Comparison of ENCODE assay signal across 6 cellular contexts in the genomic region with DNA sequence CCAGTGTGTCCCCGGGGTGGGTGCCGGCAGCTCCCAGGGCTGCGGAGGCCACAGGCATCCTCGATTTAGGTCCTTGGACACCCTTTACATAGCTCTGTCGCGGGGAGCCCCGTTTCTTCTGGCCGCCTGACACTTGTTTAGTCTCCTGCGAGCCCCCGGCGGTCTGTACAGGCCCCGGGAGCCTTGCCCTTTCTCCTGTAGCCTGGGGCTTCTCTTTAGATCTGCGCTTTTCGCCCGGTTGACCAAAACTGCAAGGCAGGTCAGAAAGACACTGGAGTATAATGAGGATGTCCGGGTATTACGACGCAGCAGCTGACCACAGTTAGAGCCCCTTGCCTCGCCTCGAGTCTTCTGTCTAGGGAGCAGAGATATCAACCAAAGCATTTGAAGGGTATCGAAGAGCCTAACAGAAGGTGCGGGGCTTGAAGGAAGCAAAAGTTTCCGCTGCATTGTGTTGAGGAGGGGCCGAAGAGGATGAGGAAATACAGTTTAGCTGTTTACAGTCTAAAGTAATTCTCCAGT. TPM values are rescaled to one million over a fixed set of nuclear protein-coding genes. Genes with fewer than 3 reads are reported as not detected.
DNase-seq lines count a peak whose midpoint lies in the region; ATAC-seq lines count a peak whose summit lies in the region.

No MANE protein-coding gene starts in this region.

- H3K36me3 ChIP-seq in ACC112 (ENCODE audit: insufficient read depth, low read length), result peaks cover 4% of the 10 kb centered on the region

- peaks cover 47% of the 10 kb centered on the region for H3K36me3 Mint-ChIP-seq in activated T-helper 17 cell treated with anti-CD3 and anti-CD28 coated beads, Interleukin-2, amount 50 U/mL, for 72 hours (ENCODE audit: low read depth)
- H3K36me3 Mint-ChIP-seq in memory B cell, result peaks cover 17% of the 10 kb centered on the region

- peak overlapping the region; percentile 68 for H2AFZ ChIP-seq in ACC112 (ENCODE audit: low read length, unreplicated experiment)

- H3K9me3 Mint-ChIP-seq in activated T-helper 17 cell treated with anti-CD3 and anti-CD28 coated beads, Interleukin-2, amount 50 U/mL, for 72 hours, result no peaks in the 10 kb centered on the region
- H3K9me3 Mint-ChIP-seq in memory B cell, result no peaks in the 10 kb centered on the region

- peak overlapping the region; percentile 91 for H3K4me3 Mint-ChIP-seq in activated T-helper 17 cell treated with anti-CD3 and anti-CD28 coated beads, Interleukin-2, amount 50 U/mL, for 72 hours
- H3K4me3 Mint-ChIP-seq in memory B cell, result peak overlapping the region; percentile 90

- H3K4me1 Mint-ChIP-seq in activated T-helper 17 cell treated with anti-CD3 and anti-CD28 coated beads, Interleukin-2, amount 50 U/mL, for 72 hours, result peaks cover 35% of the 10 kb centered on the region
- H3K4me1 Mint-ChIP-seq in memory B cell, result peaks cover 29% of the 10 kb centered on the region

- H3K4me1 ChIP-seq in ACC112 (ENCODE audit: control insufficient read depth, insufficient read depth, low read length, unreplicated experiment), result peaks cover 39% of the 10 kb centered on the region

- peak overlapping the region; percentile 96 for H3K4me3 ChIP-seq in ACC112 (ENCODE audit: low read depth, low read length)

- H3K27me3 ChIP-seq in ACC112 (ENCODE audit: insufficient read depth, low read length), result no peaks in the 10 kb centered on the region

- H3K79me2 ChIP-seq in ACC112 (ENCODE audit: control insufficient read depth, insufficient read depth, low read length, unreplicated experiment), result peaks cover 64% of the 10 kb centered on the region

- peak overlapping the region; percentile 87 for H3K27ac Mint-ChIP-seq in activated T-helper 17 cell treated with anti-CD3 and anti-CD28 coated beads, Interleukin-2, amount 50 U/mL, for 72 hours
- peak overlapping the region; percentile 93 for H3K27ac Mint-ChIP-seq in memory B cell

- peak; percentile 37 for ATAC-seq in GM21723 (IDR thresholded peaks at IDR 0.05; ENCODE audit: unreplicated experiment)
- ATAC-seq in activated T-helper 17 cell treated with anti-CD3 and anti-CD28 coated beads, Interleukin-2, amount 50 U/mL, for 72 hours (replicated peaks), result no peak
- ATAC-seq in memory B cell (ENCODE audit: low read depth), result no peak
- no peak for ATAC-seq in GM21360 (IDR thresholded peaks at IDR 0.05; ENCODE audit: unreplicated experiment)

- no peaks in the 10 kb centered on the region for H3K27me3 Mint-ChIP-seq in activated T-helper 17 cell treated with anti-CD3 and anti-CD28 coated beads, Interleukin-2, amount 50 U/mL, for 72 hours
- H3K27me3 Mint-ChIP-seq in memory B cell, result no peaks in the 10 kb centered on the region

- no peak for DNase-seq in memory B cell (ENCODE audit: low spot score in 2 of 2)
- no peak for DNase-seq in AG08396 (ENCODE audit: low spot score)

- peak overlapping the region; percentile 34; the same call in 1 of the 2 replicates for H3K27ac ChIP-seq in ACC112 (ENCODE audit: low read depth, low read length)

RNA-seq across cellular contexts. Expression of gene BRCC3, which starts 0.4 kb away (rescaled TPM):
- 10 to 100 TPM; 29.1 to 48.7 TPM for total RNA-seq in activated T-helper 17 cell treated with anti-CD3 and anti-CD28 coated beads, Interleukin-2, amount 50 U/mL, for 72 hours

RNA-seq across cellular contexts. Expression of gene CMC4, which starts 0.8 kb away (rescaled TPM):
- total RNA-seq in activated T-helper 17 cell treated with anti-CD3 and anti-CD28 coated beads, Interleukin-2, amount 50 U/mL, for 72 hours, result 1 to 10 TPM; 3.2 to 7.1 TPM

RNA-seq across cellular contexts. Expression of gene MTCP1, which starts 0.8 kb away (rescaled TPM):
- 10 to 100 TPM; 18.3 to 19.8 TPM for total RNA-seq in activated T-helper 17 cell treated with anti-CD3 and anti-CD28 coated beads, Interleukin-2, amount 50 U/mL, for 72 hours

RNA-seq across cellular contexts. Expression of gene FUNDC2, which starts 45.1 kb away (rescaled TPM):
- total RNA-seq in activated T-helper 17 cell treated with anti-CD3 and anti-CD28 coated beads, Interleukin-2, amount 50 U/mL, for 72 hours, result 10 to 100 TPM; 72.1 to 73.8 TPM

RNA-seq across cellular contexts. Expression of gene F8, which starts 49.2 kb away (rescaled TPM):
- 1 to 10 TPM; 5.6 to 7.9 TPM for total RNA-seq in activated T-helper 17 cell treated with anti-CD3 and anti-CD28 coated beads, Interleukin-2, amount 50 U/mL, for 72 hours
